In the genomic region with DNA sequence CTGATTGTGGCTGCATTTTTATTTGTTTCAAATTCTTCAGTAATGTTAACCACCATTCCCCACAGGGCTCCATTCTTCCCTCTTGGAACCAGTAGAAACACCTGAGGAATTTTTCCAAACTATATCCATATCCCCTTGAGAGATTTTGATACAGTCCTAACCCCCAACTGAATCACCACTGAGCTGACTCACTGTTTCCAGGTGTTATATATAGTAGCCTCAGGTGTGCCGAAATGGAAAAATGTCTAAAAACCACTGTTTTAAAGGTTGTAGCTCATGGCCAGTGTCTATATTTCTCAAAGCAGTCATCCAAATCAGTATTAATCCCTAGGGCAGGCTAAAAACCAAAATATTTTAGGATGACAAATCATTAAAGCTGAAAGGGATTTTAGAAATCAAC, we compare ENCODE assay signal across 17 cellular contexts.
DNase-seq lines count a peak whose midpoint lies in the region; ATAC-seq and TF ChIP-seq lines count a peak whose summit lies in the region.
"Had no signal": no experiment of that assay in that cellular context is flagged by ENCODE, and none has a peak within 500 bp of the region (broad histone marks: within the 10 kb centered on the region; RNA-seq: fewer than 3 reads in every experiment).

No MANE protein-coding gene starts in this region.

- peak overlapping the region; percentile 53 for H3K27ac ChIP-seq in foreskin keratinocyte
- peak overlapping the region; percentile 16 to 39 for H3K27ac ChIP-seq in tibial artery
- H3K27ac ChIP-seq: tibial nerve had no signal

- intact Hi-C loops in tibial artery (cut with DNase I; ENCODE audit: low total_unique reads) = no loop called here

- no peak overlapping the region for H3K4me3 ChIP-seq in tibial artery
- H3K4me3 ChIP-seq: right atrium auricular region, tibial nerve had no signal

- H3K9me3 Mint-ChIP-seq in activated T-cell treated with anti-CD3 and anti-CD28 coated beads, Interleukin-2, amount 50 U/mL, for 24 hours = no peaks in the 10 kb centered on the region
- H3K9me3 Mint-ChIP-seq in WTC11 = no peaks in the 10 kb centered on the region
- H3K9me3 Mint-ChIP-seq: CD4-positive, alpha-beta T cell; IgD-negative memory B cell had no signal

- CTCF ChIA-PET in WTC11 (lab: Charles Lee) = interaction anchor here (2.2 kb wide), 1 partner anchor 10 kb away, joined by 7 read pairs; no protein-coding TSS in a partner anchor

- TF ChIP-seq CTCF in WTC11 (IDR thresholded peaks at IDR 0.05) (no peak), foreskin keratinocyte (conservative IDR thresholded peaks at IDR 0.05) (no peak), tibial artery (IDR thresholded peaks at IDR 0.05) (no peak)

- no peaks in the 10 kb centered on the region for H3K9me3 ChIP-seq in tibial artery
- H3K9me3 ChIP-seq: neutrophil, right atrium auricular region, tibial nerve had no signal

- H3K36me3 ChIP-seq in tibial artery = peaks cover 0 to 16% (median 8%) of the 10 kb centered on the region in 3 donors
- H3K36me3 ChIP-seq: neutrophil, right atrium auricular region had no signal

- POLR2A ChIA-PET in WTC11 (lab: Charles Lee) = interaction anchor here (0.5 kb wide), 1 partner anchor 375 kb away, joined by 3 read pairs; no protein-coding TSS in a partner anchor

- H3K4me3 Mint-ChIP-seq in activated T-cell treated with anti-CD3 and anti-CD28 coated beads, Interleukin-2, amount 50 U/mL, for 24 hours = peak overlapping the region; percentile 14
- H3K4me3 Mint-ChIP-seq in WTC11 = no peak overlapping the region
- H3K4me3 Mint-ChIP-seq: CD4-positive, alpha-beta T cell; IgD-negative memory B cell had no signal

- ATAC-seq in WTC11 (no peak), foreskin keratinocyte (peak; percentile 81), left lobe of liver (no peak)
- ATAC-seq: Right ventricle myocardium inferior had no signal

- H3K4me1 Mint-ChIP-seq in activated T-cell treated with anti-CD3 and anti-CD28 coated beads, Interleukin-2, amount 50 U/mL, for 24 hours (ENCODE audit: low read depth) = peaks cover 54% of the 10 kb centered on the region
- H3K4me1 Mint-ChIP-seq in WTC11 = peaks cover 64% of the 10 kb centered on the region

- DNase-seq in activated T-cell treated with anti-CD3 and anti-CD28 coated beads, Interleukin-2, amount 50 U/mL, for 24 hours = no peak
- DNase-seq in activated T-cell treated with anti-CD3 and anti-CD28 coated beads, Interleukin-2, amount 50 U/mL, for 48 hours = no peak
- DNase-seq in WTC11 (ENCODE audit: low spot score) (no peak), foreskin keratinocyte (peak in 1 of 2 donors; percentile 60), tibial artery (no peak), kidney tubule cell (ENCODE audit: low spot score) (no peak), amniotic stem cell (lab: John Stamatoyannopoulos, UW) (no peak), left lobe of liver (ENCODE audit: low spot score) (no peak)
- DNase-seq: activated CD4-positive, alpha-beta T cell treated with anti-CD3 and anti-CD28 coated beads for 48 hours; activated T-cell treated with anti-CD3 and anti-CD28 coated beads for 4 hours; NCI-H1105 had no signal

- H3K4me1 ChIP-seq in foreskin keratinocyte (peaks cover 36% of the 10 kb centered on the region), tibial artery (peaks cover 0 to 25% (median 9%) of the 10 kb centered on the region in 4 donors)

- no peaks in the 10 kb centered on the region for H3K27me3 Mint-ChIP-seq in activated T-cell treated with anti-CD3 and anti-CD28 coated beads, Interleukin-2, amount 50 U/mL, for 24 hours
- no peaks in the 10 kb centered on the region for H3K27me3 Mint-ChIP-seq in WTC11 (ENCODE audit: low read depth)
- H3K27me3 Mint-ChIP-seq: CD4-positive, alpha-beta T cell; IgD-negative memory B cell had no signal

- H3K27ac Mint-ChIP-seq in activated T-cell treated with anti-CD3 and anti-CD28 coated beads, Interleukin-2, amount 50 U/mL, for 24 hours = peak overlapping the region; percentile 76
- H3K27ac Mint-ChIP-seq in WTC11 = peak overlapping the region; percentile 63
- H3K27ac Mint-ChIP-seq: CD4-positive, alpha-beta T cell; IgD-negative memory B cell had no signal

- H3K36me3 Mint-ChIP-seq in activated T-cell treated with anti-CD3 and anti-CD28 coated beads, Interleukin-2, amount 50 U/mL, for 24 hours (ENCODE audit: low read depth) = peaks cover 91% of the 10 kb centered on the region
- peaks cover 23% of the 10 kb centered on the region for H3K36me3 Mint-ChIP-seq in WTC11

- H3K27me3 ChIP-seq in foreskin keratinocyte = no peaks in the 10 kb centered on the region
- no peaks in the 10 kb centered on the region for H3K27me3 ChIP-seq in tibial artery
- H3K27me3 ChIP-seq: neutrophil, right atrium auricular region, tibial nerve had no signal

TF ChIP-seq in WTC11, 78 proteins besides CTCF, POLR2A, EP300 and RAD21 (continues in another document):
- TF ChIP-seq KAT7 (CRISPR knock-in tag; IDR thresholded peaks at IDR 0.05; ENCODE audit: borderline replicate concordance) (no peak), E2F5 (CRISPR knock-in tag; IDR thresholded peaks at IDR 0.05) (no peak), ELF4 (CRISPR knock-in tag; IDR thresholded peaks at IDR 0.05; ENCODE audit: low read depth) (no peak), ZSCAN18 (CRISPR knock-in tag; IDR thresholded peaks at IDR 0.05) (no peak), RELA (CRISPR knock-in tag; IDR thresholded peaks at IDR 0.05; ENCODE audit: borderline replicate concordance) (no peak)
- TF ChIP-seq, protein P1, sequence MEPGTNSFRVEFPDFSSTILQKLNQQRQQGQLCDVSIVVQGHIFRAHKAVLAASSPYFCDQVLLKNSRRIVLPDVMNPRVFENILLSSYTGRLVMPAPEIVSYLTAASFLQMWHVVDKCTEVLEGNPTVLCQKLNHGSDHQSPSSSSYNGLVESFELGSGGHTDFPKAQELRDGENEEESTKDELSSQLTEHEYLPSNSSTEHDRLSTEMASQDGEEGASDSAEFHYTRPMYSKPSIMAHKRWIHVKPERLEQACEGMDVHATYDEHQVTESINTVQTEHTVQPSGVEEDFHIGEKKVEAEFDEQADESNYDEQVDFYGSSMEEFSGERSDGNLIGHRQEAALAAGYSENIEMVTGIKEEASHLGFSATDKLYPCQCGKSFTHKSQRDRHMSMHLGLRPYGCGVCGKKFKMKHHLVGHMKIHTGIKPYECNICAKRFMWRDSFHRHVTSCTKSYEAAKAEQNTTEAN (CRISPR knock-in tag; IDR thresholded peaks at IDR 0.05) = no peak
- TF ChIP-seq, protein P2, sequence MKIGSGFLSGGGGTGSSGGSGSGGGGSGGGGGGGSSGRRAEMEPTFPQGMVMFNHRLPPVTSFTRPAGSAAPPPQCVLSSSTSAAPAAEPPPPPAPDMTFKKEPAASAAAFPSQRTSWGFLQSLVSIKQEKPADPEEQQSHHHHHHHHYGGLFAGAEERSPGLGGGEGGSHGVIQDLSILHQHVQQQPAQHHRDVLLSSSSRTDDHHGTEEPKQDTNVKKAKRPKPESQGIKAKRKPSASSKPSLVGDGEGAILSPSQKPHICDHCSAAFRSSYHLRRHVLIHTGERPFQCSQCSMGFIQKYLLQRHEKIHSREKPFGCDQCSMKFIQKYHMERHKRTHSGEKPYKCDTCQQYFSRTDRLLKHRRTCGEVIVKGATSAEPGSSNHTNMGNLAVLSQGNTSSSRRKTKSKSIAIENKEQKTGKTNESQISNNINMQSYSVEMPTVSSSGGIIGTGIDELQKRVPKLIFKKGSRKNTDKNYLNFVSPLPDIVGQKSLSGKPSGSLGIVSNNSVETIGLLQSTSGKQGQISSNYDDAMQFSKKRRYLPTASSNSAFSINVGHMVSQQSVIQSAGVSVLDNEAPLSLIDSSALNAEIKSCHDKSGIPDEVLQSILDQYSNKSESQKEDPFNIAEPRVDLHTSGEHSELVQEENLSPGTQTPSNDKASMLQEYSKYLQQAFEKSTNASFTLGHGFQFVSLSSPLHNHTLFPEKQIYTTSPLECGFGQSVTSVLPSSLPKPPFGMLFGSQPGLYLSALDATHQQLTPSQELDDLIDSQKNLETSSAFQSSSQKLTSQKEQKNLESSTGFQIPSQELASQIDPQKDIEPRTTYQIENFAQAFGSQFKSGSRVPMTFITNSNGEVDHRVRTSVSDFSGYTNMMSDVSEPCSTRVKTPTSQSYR (CRISPR knock-in tag; IDR thresholded peaks at IDR 0.05) = no peak
- TF ChIP-seq, protein P3, sequence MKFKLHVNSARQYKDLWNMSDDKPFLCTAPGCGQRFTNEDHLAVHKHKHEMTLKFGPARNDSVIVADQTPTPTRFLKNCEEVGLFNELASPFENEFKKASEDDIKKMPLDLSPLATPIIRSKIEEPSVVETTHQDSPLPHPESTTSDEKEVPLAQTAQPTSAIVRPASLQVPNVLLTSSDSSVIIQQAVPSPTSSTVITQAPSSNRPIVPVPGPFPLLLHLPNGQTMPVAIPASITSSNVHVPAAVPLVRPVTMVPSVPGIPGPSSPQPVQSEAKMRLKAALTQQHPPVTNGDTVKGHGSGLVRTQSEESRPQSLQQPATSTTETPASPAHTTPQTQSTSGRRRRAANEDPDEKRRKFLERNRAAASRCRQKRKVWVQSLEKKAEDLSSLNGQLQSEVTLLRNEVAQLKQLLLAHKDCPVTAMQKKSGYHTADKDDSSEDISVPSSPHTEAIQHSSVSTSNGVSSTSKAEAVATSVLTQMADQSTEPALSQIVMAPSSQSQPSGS (CRISPR knock-in tag; IDR thresholded peaks at IDR 0.05; ENCODE audit: borderline replicate concordance, low read depth) = no peak
